In the genomic region with DNA sequence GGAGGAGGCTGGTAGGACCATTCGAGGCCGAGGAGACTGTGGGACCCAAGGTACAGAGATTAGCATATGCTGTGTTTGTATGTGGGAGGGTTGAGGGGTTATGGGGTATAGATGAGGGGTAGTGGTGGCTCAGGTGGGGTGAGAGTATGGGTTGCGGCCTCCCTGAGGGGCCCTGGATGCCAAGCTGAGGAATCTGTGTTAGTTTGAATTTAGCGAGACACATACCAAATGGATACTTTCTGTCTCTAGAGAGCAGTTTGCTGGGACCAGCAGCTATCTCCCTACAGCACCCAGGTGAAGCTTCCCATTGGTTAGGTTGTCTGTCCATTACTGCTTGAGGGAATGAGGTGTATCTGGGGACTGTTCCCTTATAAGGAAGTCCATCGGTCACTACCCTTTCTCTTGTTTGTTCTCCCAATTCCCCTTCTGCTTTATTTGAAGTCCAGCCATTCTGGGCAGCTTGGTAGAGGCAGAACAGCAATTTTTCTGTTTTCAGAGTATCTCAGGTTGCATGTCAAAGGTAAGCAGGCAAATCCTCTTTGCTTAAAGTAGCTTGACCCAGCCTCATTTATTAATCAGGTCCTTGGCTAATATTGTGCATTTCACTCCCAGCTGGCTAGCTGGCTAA, we compare ENCODE assay signal across 11 cellular contexts. TPM values are rescaled to one million over a fixed set of nuclear protein-coding genes. Genes with fewer than 3 reads are reported as not detected.
A peak's percentile ranks its signal among the peaks of the same experiment; 100 is the strongest.
DNase-seq lines count a peak whose midpoint lies in the region; ATAC-seq and TF ChIP-seq lines count a peak whose summit lies in the region.
"Had no signal": no experiment of that assay in that cellular context is flagged by ENCODE, and none has a peak within 500 bp of the region (broad histone marks: within the 10 kb centered on the region; RNA-seq: fewer than 3 reads in every experiment).

No MANE protein-coding gene starts in this region.

- in situ Hi-C loops in HAP-1 (cut with MboI; ENCODE audit: low sequenced_read_pairs): no loop called here

- no peaks in the 10 kb centered on the region for H3K27me3 Mint-ChIP-seq in CD14-positive monocyte (ENCODE audit: low read depth in 3 of 3)
- H3K27me3 Mint-ChIP-seq in central memory CD8-positive, alpha-beta T cell: no peaks in the 10 kb centered on the region
- H3K27me3 Mint-ChIP-seq in naive B cell: no peaks in the 10 kb centered on the region
- H3K27me3 Mint-ChIP-seq in glutamatergic neuron (ENCODE audit: unreplicated experiment): no peaks in the 10 kb centered on the region

- TF ChIP-seq CTCF in CD14-positive monocyte (IDR thresholded peaks at IDR 0.05) (no peak), glutamatergic neuron (IDR thresholded peaks at IDR 0.05; ENCODE audit: partially characterized antibody, unreplicated experiment) (no peak)

- no peak for ATAC-seq in central memory CD8-positive, alpha-beta T cell (replicated peaks; ENCODE audit: extremely low read depth, poor library complexity, severe bottlenecking)
- ATAC-seq in naive B cell (ENCODE audit: low read depth in 2 of 2): no peak
- ATAC-seq in HG02852 (IDR thresholded peaks at IDR 0.05; ENCODE audit: unreplicated experiment): no peak
- ATAC-seq: activated CD8-positive, alpha-beta T cell treated with anti-CD3 and anti-CD28 coated beads, Interleukin-2, amount 10 ng/mL, durations not matched to agents 7 days and 5 days; foreskin keratinocyte had no signal

- peaks cover 63% of the 10 kb centered on the region for H3K4me1 Mint-ChIP-seq in CD14-positive monocyte
- H3K4me1 Mint-ChIP-seq in central memory CD8-positive, alpha-beta T cell: peaks cover 67% of the 10 kb centered on the region
- H3K4me1 Mint-ChIP-seq in naive B cell: peaks cover 66 to 85% (median 76%) of the 10 kb centered on the region in 3 donors
- peaks cover 43% of the 10 kb centered on the region for H3K4me1 Mint-ChIP-seq in glutamatergic neuron (ENCODE audit: low read depth, unreplicated experiment)

- 0 out of 2 replicates have a peak, but pooled peaks cover 3% of the 10 kb centered on the region for H3K36me3 ChIP-seq in HAP-1 (replicated peaks)

- peak overlapping the region; percentile 16 to 83 (median 27) for H3K27ac Mint-ChIP-seq in CD14-positive monocyte
- peak overlapping the region; percentile 7 for H3K27ac Mint-ChIP-seq in central memory CD8-positive, alpha-beta T cell (ENCODE audit: low read depth)
- H3K27ac Mint-ChIP-seq in naive B cell: peak overlapping the region in 4 of 6 donors; percentile 58 to 84 (median 74)
- no peak overlapping the region for H3K27ac Mint-ChIP-seq in glutamatergic neuron (ENCODE audit: unreplicated experiment)

- H3K4me3 Mint-ChIP-seq in CD14-positive monocyte (no peak overlapping the region), naive B cell (peak overlapping the region in 3 of 8 donors; percentile 12 to 74 (median 44)), glutamatergic neuron (ENCODE audit: unreplicated experiment) (no peak overlapping the region)
- no peak overlapping the region for H3K4me3 Mint-ChIP-seq in central memory CD8-positive, alpha-beta T cell
- H3K4me3 Mint-ChIP-seq: activated CD8-positive, alpha-beta T cell treated with anti-CD3 and anti-CD28 coated beads, Interleukin-2, amount 10 ng/mL, durations not matched to agents 7 days and 5 days had no signal

- H3K27me3 ChIP-seq in HAP-1 (ENCODE audit: low read depth): no peaks in the 10 kb centered on the region
- H3K27me3 ChIP-seq: foreskin keratinocyte had no signal

- peaks cover 12% of the 10 kb centered on the region for H3K4me1 ChIP-seq in HAP-1
- H3K4me1 ChIP-seq: foreskin keratinocyte had no signal

- DNase-seq in CD14-positive monocyte (ENCODE audit: low spot score) (no peak), NCI-H2029 (lab: John Stamatoyannopoulos, UW) (peak; percentile 45), naive B cell (no peak), Kasumi-1 (lab: John Stamatoyannopoulos, UW) (no peak), glutamatergic neuron (no peak), HAP-1 (ENCODE audit: low spot score in 2 of 2) (no peak)
- no peak for DNase-seq in central memory CD8-positive, alpha-beta T cell (ENCODE audit: low spot score in 2 of 2)
- DNase-seq: activated CD8-positive, alpha-beta T cell treated with anti-CD3 and anti-CD28 coated beads, Interleukin-2, amount 10 ng/mL, durations not matched to agents 7 days and 5 days; foreskin keratinocyte; NCI-H187 had no signal

- H3K36me3 Mint-ChIP-seq in CD14-positive monocyte (peaks cover 11 to 46% of the 10 kb centered on the region in 2 donors), naive B cell (no peaks in the 10 kb centered on the region), glutamatergic neuron (ENCODE audit: unreplicated experiment) (no peaks in the 10 kb centered on the region)
- peaks cover 7% of the 10 kb centered on the region for H3K36me3 Mint-ChIP-seq in central memory CD8-positive, alpha-beta T cell (ENCODE audit: insufficient read depth)

- intact Hi-C loops in CD14-positive monocyte (cut with micrococcal nuclease): loop anchor here in 1 of 2 donors (5.0 kb wide), 1 partner anchor 379 kb away; no protein-coding TSS in a partner anchor

- H3K4me3 ChIP-seq in HAP-1: no peak overlapping the region

- H3K9me3 Mint-ChIP-seq in CD14-positive monocyte (no peaks in the 10 kb centered on the region), naive B cell (no peaks in the 10 kb centered on the region), glutamatergic neuron (ENCODE audit: unreplicated experiment) (peaks cover 10% of the 10 kb centered on the region)
- H3K9me3 Mint-ChIP-seq in central memory CD8-positive, alpha-beta T cell: no peaks in the 10 kb centered on the region

- H3K9me3 ChIP-seq in HAP-1: no peaks in the 10 kb centered on the region

RNA-seq across cellular contexts. Expression of a gene that starts 15.2 kb away (rescaled TPM):
- polyA plus RNA-seq in CD14-positive monocyte (10 to 100 TPM in 1 of 2 donors, 1 to 10 TPM in 1; 7.1 to 10.0 TPM), naive B cell (ENCODE audit: low read depth in 6 of 6) (1 to 10 TPM; 1.3 to 8.0 (median 7.2) TPM)
- 46.4 TPM for total RNA-seq in glutamatergic neuron (ENCODE audit: unreplicated experiment)
